Comparison of ENCODE assay signal across 9 cellular contexts in the genomic region with DNA sequence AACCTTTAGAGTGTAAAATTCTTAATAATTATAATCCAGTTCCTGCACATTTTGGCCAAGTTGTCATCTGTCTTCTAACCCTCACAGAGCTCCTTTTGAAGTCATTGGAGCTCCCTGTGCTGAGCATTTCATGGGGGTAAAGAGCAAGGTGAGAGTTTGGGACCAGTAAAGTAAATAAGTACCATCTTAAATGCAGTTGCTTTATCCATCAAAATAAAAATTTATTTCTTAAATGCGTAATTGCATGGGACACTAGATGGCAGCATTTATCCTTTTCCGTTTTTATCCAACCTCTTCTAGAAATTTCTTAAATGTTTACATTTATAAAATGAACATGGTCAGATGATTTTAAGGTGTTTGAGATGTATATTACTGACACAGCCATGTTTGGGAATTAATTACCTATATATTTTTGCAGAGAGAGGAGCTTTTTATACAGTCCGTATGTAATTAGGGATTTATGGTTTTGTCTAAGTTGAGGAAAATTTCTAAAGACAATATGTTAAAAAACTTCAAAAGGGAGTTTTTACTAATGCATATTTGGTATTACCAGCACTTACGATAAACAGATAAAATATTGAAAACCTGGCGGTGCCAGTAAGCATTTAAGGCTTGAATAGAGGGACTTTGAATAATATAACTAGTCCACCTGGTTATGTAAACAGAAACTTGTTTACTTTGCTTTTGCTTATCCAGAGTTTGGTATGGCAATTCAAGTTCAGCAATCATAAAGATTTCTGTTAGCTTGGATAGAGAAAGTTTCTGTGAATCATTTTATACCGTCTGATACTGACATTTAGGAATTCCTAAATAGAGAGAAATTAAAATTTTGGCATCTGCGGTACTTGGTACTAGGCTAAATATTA. TPM values are rescaled to one million over a fixed set of nuclear protein-coding genes. Genes with fewer than 3 reads are reported as not detected.
DNase-seq lines count a peak whose midpoint lies in the region; ATAC-seq and TF ChIP-seq lines count a peak whose summit lies in the region.
"Had no signal": no experiment of that assay in that cellular context is flagged by ENCODE, and none has a peak within 500 bp of the region (broad histone marks: within the 10 kb centered on the region; RNA-seq: fewer than 3 reads in every experiment).

No MANE protein-coding gene starts in this region.

- H3K4me3 ChIP-seq in Peyer's patch (no peak overlapping the region), fibroblast of the aortic adventitia (ENCODE audit: low read depth, low read length) (no peak overlapping the region), upper lobe of right lung (no peak overlapping the region)

- intact Hi-C loops in activated CD8-positive, alpha-beta T cell treated with anti-CD3 and anti-CD28 coated beads for 36 hours (cut with micrococcal nuclease) = no loop called here
- intact Hi-C loops in upper lobe of right lung (cut with DNase I) = no loop called here
- intact Hi-C loops in activated T-helper 1 cell treated with anti-CD3 and anti-CD28 coated beads, Interleukin-12 subunit alpha, Interleukin-12 subunit beta, Interleukin-2, Interleukin-4 antibody, amounts not matched to agents 30 ng/mL and 10 ng/mL and 1 ng/mL, durations not matched to agents 14 hours and 24 hours and 36 hours (cut with micrococcal nuclease) = loop anchor here (2.0 kb wide), 1 partner anchor 23 kb away; no protein-coding TSS in a partner anchor

- peaks cover 28% of the 10 kb centered on the region for H3K36me3 Mint-ChIP-seq in activated CD8-positive, alpha-beta T cell treated with anti-CD3 and anti-CD28 coated beads for 36 hours (ENCODE audit: low read depth)
- peaks cover 13% of the 10 kb centered on the region for H3K36me3 Mint-ChIP-seq in activated CD8-positive, alpha-beta T cell treated with anti-CD3 and anti-CD28 coated beads, Interleukin-2, amount 10 ng/mL, durations not matched to agents 7 days and 5 days (ENCODE audit: low read depth)
- H3K36me3 Mint-ChIP-seq in activated T-helper 1 cell treated with anti-CD3 and anti-CD28 coated beads, Interleukin-12 subunit alpha, Interleukin-12 subunit beta, Interleukin-2, Interleukin-4 antibody, amounts not matched to agents 30 ng/mL and 10 ng/mL and 1 ng/mL, durations not matched to agents 14 hours and 24 hours and 36 hours (ENCODE audit: low read depth) = peaks cover 11% of the 10 kb centered on the region

- no peak overlapping the region for H3K4me3 Mint-ChIP-seq in activated CD8-positive, alpha-beta T cell treated with anti-CD3 and anti-CD28 coated beads for 36 hours
- no peak overlapping the region for H3K4me3 Mint-ChIP-seq in activated CD8-positive, alpha-beta T cell treated with anti-CD3 and anti-CD28 coated beads, Interleukin-2, amount 10 ng/mL, durations not matched to agents 7 days and 5 days
- H3K4me3 Mint-ChIP-seq in activated T-helper 1 cell treated with anti-CD3 and anti-CD28 coated beads, Interleukin-12 subunit alpha, Interleukin-12 subunit beta, Interleukin-2, Interleukin-4 antibody, amounts not matched to agents 30 ng/mL and 10 ng/mL and 1 ng/mL, durations not matched to agents 14 hours and 24 hours and 36 hours = no peak overlapping the region
- H3K4me3 Mint-ChIP-seq: T-helper 2 cell treated with Interferon-gamma antibody and Interleukin-4, amounts not matched to agents 5 μg/mL and 100 μg/mL, for 36 hours had no signal

- H3K27ac ChIP-seq in Peyer's patch (no peak overlapping the region), upper lobe of right lung (no peak overlapping the region)

- CTCF ChIA-PET in activated CD8-positive, alpha-beta T cell treated with anti-CD3 and anti-CD28 coated beads for 36 hours (lab: Charles Lee) = interaction anchor here (0.9 to 1.5 kb wide), 9 partner anchors 9 to 224 kb away, joined by 3 to 6 read pairs (median 4); no protein-coding TSS in a partner anchor
- CTCF ChIA-PET in activated CD8-positive, alpha-beta T cell treated with anti-CD3 and anti-CD28 coated beads, Interleukin-2, amount 10 ng/mL, durations not matched to agents 7 days and 5 days (lab: Charles Lee) = interaction anchor here (0.9 to 1.9 kb wide), 8 partner anchors 13 to 883 kb away, joined by 3 to 14 read pairs (median 3); no protein-coding TSS in a partner anchor

- H3K4me1 Mint-ChIP-seq in activated CD8-positive, alpha-beta T cell treated with anti-CD3 and anti-CD28 coated beads for 36 hours (ENCODE audit: low read depth) = peaks cover 28% of the 10 kb centered on the region
- H3K4me1 Mint-ChIP-seq in activated CD8-positive, alpha-beta T cell treated with anti-CD3 and anti-CD28 coated beads, Interleukin-2, amount 10 ng/mL, durations not matched to agents 7 days and 5 days (ENCODE audit: low read depth) = peaks cover 15% of the 10 kb centered on the region
- H3K4me1 Mint-ChIP-seq in activated T-helper 1 cell treated with anti-CD3 and anti-CD28 coated beads, Interleukin-12 subunit alpha, Interleukin-12 subunit beta, Interleukin-2, Interleukin-4 antibody, amounts not matched to agents 30 ng/mL and 10 ng/mL and 1 ng/mL, durations not matched to agents 14 hours and 24 hours and 36 hours (ENCODE audit: low read depth) = peaks cover 22% of the 10 kb centered on the region

- peaks cover 0 to 28% (median 0%) of the 10 kb centered on the region in 3 donors for H3K36me3 ChIP-seq in Peyer's patch
- peaks cover 27% of the 10 kb centered on the region for H3K36me3 ChIP-seq in upper lobe of right lung

- no peak for TF ChIP-seq POLR2A in Peyer's patch (IDR thresholded peaks at IDR 0.05)

- POLR2A ChIA-PET in activated CD8-positive, alpha-beta T cell treated with anti-CD3 and anti-CD28 coated beads for 36 hours (lab: Charles Lee) = interaction anchor here (0.6 kb wide), 1 partner anchor 799 kb away, joined by 4 read pairs; no protein-coding TSS in a partner anchor
- POLR2A ChIA-PET in activated CD8-positive, alpha-beta T cell treated with anti-CD3 and anti-CD28 coated beads, Interleukin-2, amount 10 ng/mL, durations not matched to agents 7 days and 5 days (lab: Charles Lee) = no interaction called here

- DNase-seq in activated CD8-positive, alpha-beta T cell treated with anti-CD3 and anti-CD28 coated beads for 36 hours = no peak
- no peak for DNase-seq in activated CD8-positive, alpha-beta T cell treated with anti-CD3 and anti-CD28 coated beads, Interleukin-2, amount 10 ng/mL, durations not matched to agents 7 days and 5 days
- DNase-seq in Peyer's patch (no peak), fibroblast of the aortic adventitia (ENCODE audit: low read depth) (peak; percentile 66), upper lobe of right lung (no peak), T-helper 1 cell (no peak)
- no peak for DNase-seq in activated T-helper 1 cell treated with anti-CD3 and anti-CD28 coated beads, Interleukin-12 subunit alpha, Interleukin-12 subunit beta, Interleukin-2, Interleukin-4 antibody, amounts not matched to agents 30 ng/mL and 10 ng/mL and 1 ng/mL, durations not matched to agents 14 hours and 24 hours and 36 hours (ENCODE audit: low spot score)

- peaks cover 0 to 5% (median 0%) of the 10 kb centered on the region in 4 donors for H3K4me1 ChIP-seq in Peyer's patch
- peaks cover 13% of the 10 kb centered on the region for H3K4me1 ChIP-seq in upper lobe of right lung

- H3K9me3 Mint-ChIP-seq in activated CD8-positive, alpha-beta T cell treated with anti-CD3 and anti-CD28 coated beads for 36 hours = no peaks in the 10 kb centered on the region
- H3K9me3 Mint-ChIP-seq in activated CD8-positive, alpha-beta T cell treated with anti-CD3 and anti-CD28 coated beads, Interleukin-2, amount 10 ng/mL, durations not matched to agents 7 days and 5 days (ENCODE audit: insufficient read depth) = no peaks in the 10 kb centered on the region
- no peaks in the 10 kb centered on the region for H3K9me3 Mint-ChIP-seq in activated T-helper 1 cell treated with anti-CD3 and anti-CD28 coated beads, Interleukin-12 subunit alpha, Interleukin-12 subunit beta, Interleukin-2, Interleukin-4 antibody, amounts not matched to agents 30 ng/mL and 10 ng/mL and 1 ng/mL, durations not matched to agents 14 hours and 24 hours and 36 hours
- H3K9me3 Mint-ChIP-seq: T-helper 2 cell treated with Interferon-gamma antibody and Interleukin-4, amounts not matched to agents 5 μg/mL and 100 μg/mL, for 36 hours had no signal

- no peaks in the 10 kb centered on the region for H3K27me3 Mint-ChIP-seq in activated CD8-positive, alpha-beta T cell treated with anti-CD3 and anti-CD28 coated beads for 36 hours
- H3K27me3 Mint-ChIP-seq in activated CD8-positive, alpha-beta T cell treated with anti-CD3 and anti-CD28 coated beads, Interleukin-2, amount 10 ng/mL, durations not matched to agents 7 days and 5 days (ENCODE audit: low read depth) = no peaks in the 10 kb centered on the region
- H3K27me3 Mint-ChIP-seq in activated T-helper 1 cell treated with anti-CD3 and anti-CD28 coated beads, Interleukin-12 subunit alpha, Interleukin-12 subunit beta, Interleukin-2, Interleukin-4 antibody, amounts not matched to agents 30 ng/mL and 10 ng/mL and 1 ng/mL, durations not matched to agents 14 hours and 24 hours and 36 hours (ENCODE audit: insufficient read depth) = no peaks in the 10 kb centered on the region

- H3K9me3 ChIP-seq in Peyer's patch (no peaks in the 10 kb centered on the region), upper lobe of right lung (no peaks in the 10 kb centered on the region)

- H3K27ac Mint-ChIP-seq in activated CD8-positive, alpha-beta T cell treated with anti-CD3 and anti-CD28 coated beads for 36 hours = no peak overlapping the region
- H3K27ac Mint-ChIP-seq in activated CD8-positive, alpha-beta T cell treated with anti-CD3 and anti-CD28 coated beads, Interleukin-2, amount 10 ng/mL, durations not matched to agents 7 days and 5 days = no peak overlapping the region
- no peak overlapping the region for H3K27ac Mint-ChIP-seq in activated T-helper 1 cell treated with anti-CD3 and anti-CD28 coated beads, Interleukin-12 subunit alpha, Interleukin-12 subunit beta, Interleukin-2, Interleukin-4 antibody, amounts not matched to agents 30 ng/mL and 10 ng/mL and 1 ng/mL, durations not matched to agents 14 hours and 24 hours and 36 hours
- H3K27ac Mint-ChIP-seq: T-helper 2 cell treated with Interferon-gamma antibody and Interleukin-4, amounts not matched to agents 5 μg/mL and 100 μg/mL, for 36 hours had no signal

- TF ChIP-seq CTCF in activated CD8-positive, alpha-beta T cell treated with anti-CD3 and anti-CD28 coated beads for 36 hours (IDR thresholded peaks at IDR 0.05) = peak; percentile 61
- TF ChIP-seq CTCF in Peyer's patch (IDR thresholded peaks at IDR 0.05) = peak in 4 of 6 experiments; percentile 19 to 47 (median 26)
- peak; percentile 54 for TF ChIP-seq CTCF in fibroblast of the aortic adventitia (IDR thresholded peaks at IDR 0.05; ENCODE audit: insufficient read depth, low read length)
- TF ChIP-seq CTCF in upper lobe of right lung (IDR thresholded peaks at IDR 0.05) = peak; percentile 51

- no peak for ATAC-seq in activated CD8-positive, alpha-beta T cell treated with anti-CD3 and anti-CD28 coated beads for 36 hours
- ATAC-seq in activated CD8-positive, alpha-beta T cell treated with anti-CD3 and anti-CD28 coated beads, Interleukin-2, amount 10 ng/mL, durations not matched to agents 7 days and 5 days = no peak
- ATAC-seq in upper lobe of right lung = no peak
- no peak for ATAC-seq in HG02642 (IDR thresholded peaks at IDR 0.05; ENCODE audit: poor library complexity, unreplicated experiment)

- H3K27me3 ChIP-seq in Peyer's patch (no peaks in the 10 kb centered on the region), upper lobe of right lung (no peaks in the 10 kb centered on the region)

RNA-seq across cellular contexts. Expression of a gene that starts 54.5 kb away (rescaled TPM):
- 10 to 100 TPM; 43.8 to 44.6 TPM for total RNA-seq in activated CD8-positive, alpha-beta T cell treated with anti-CD3 and anti-CD28 coated beads for 36 hours
- 10 to 100 TPM; 46.5 to 54.6 TPM for total RNA-seq in activated CD8-positive, alpha-beta T cell treated with anti-CD3 and anti-CD28 coated beads, Interleukin-2, amount 10 ng/mL, durations not matched to agents 7 days and 5 days
- total RNA-seq in Peyer's patch (10 to 100 TPM; 25.6 to 52.2 (median 47.2) TPM), fibroblast of the aortic adventitia (ENCODE audit: low replicate concordance) (88.5 and 94.0 TPM in 2 replicates), upper lobe of right lung (91.5 TPM)
- total RNA-seq in activated T-helper 1 cell treated with anti-CD3 and anti-CD28 coated beads, Interleukin-12 subunit alpha, Interleukin-12 subunit beta, Interleukin-2, Interleukin-4 antibody, amounts not matched to agents 30 ng/mL and 10 ng/mL and 1 ng/mL, durations not matched to agents 14 hours and 24 hours and 36 hours = 75.4 and 79.4 TPM in 2 replicates
